In the genomic region with DNA sequence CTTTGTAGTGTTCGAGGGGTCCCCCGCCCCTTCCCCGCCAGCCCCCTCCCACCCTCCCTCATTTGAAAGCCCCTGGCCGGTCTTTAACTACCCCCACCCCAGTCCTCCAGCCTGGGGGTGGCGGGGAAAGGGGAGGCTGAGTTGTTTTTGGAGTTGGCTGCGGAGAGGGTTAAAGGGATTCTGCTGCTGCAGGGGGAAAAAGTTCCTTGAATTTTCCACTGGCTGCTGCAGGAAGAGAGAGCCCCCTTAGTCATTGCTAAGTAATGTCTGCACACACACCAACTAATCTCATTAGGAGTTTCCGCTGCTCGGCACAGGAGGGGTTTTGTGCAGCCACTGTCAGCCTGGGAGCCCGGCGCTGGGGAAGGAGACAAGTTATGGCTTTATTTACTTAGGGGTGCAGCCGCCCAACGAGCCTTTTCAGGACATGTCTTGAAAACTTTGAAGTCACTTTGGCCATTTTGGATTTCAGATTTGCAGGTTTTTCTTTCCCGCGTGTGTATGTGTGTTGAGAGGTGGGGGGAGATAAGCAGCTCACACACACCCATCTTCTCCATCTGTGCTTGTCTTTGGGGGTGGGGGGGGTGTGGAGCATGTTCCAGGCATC, we compare ENCODE assay signal across 7 cellular contexts.
DNase-seq lines count a peak whose midpoint lies in the region; ATAC-seq, FAIRE-seq and TF ChIP-seq lines count a peak whose summit lies in the region.

No MANE protein-coding gene starts in this region.

- H3K9me3 ChIP-seq in SK-N-MC (ENCODE audit: low read depth, low read length), result no peaks in the 10 kb centered on the region

- TF ChIP-seq POLR2A in H54 (IDR thresholded peaks at IDR 0.05; ENCODE audit: low read depth, low read length), result peak; percentile 38; the same call in 1 of the 2 replicates

- H3K4me3 ChIP-seq in SK-N-MC (peak overlapping the region; percentile 77), astrocyte of the spinal cord (ENCODE audit: low read depth, low read length) (peak overlapping the region; percentile 98)

- peak; percentile 63 for DNase-seq in H54 (ENCODE audit: insufficient read length, low spot score)
- no peak for DNase-seq in SK-N-MC (ENCODE audit: low read depth, low spot score)
- peak; percentile 76 for DNase-seq in astrocyte of the spinal cord (ENCODE audit: low read depth, low spot score)
- peak; percentile 52 for DNase-seq in iPS-NIHi7 (ENCODE audit: extremely low spot score)
- peak; percentile 45 to 50 for DNase-seq in stimulated activated CD4-positive, alpha-beta T cell treated with anti-CD3 and anti-CD28 coated beads, Interleukin-4, amount 100 ng/mL, for 4 hours
- DNase-seq in COLO668 (lab: John Stamatoyannopoulos, UW; ENCODE audit: unreplicated experiment), result no peak

- no peaks in the 10 kb centered on the region for H3K36me3 ChIP-seq in SK-N-MC (ENCODE audit: insufficient read depth, low read length)

- no peak for FAIRE-seq in H54 (lab: Jason Lieb, UNC)

- in situ Hi-C loops in astrocyte of the spinal cord (cut with HindIII; ENCODE audit: low sequenced_read_pairs), result no loop called here

- no peak for TF ChIP-seq CTCF in astrocyte of the spinal cord (IDR thresholded peaks at IDR 0.05; ENCODE audit: low read depth, low read length)

- ATAC-seq in HG02885 (IDR thresholded peaks at IDR 0.05; ENCODE audit: poor library complexity, unreplicated experiment), result no peak

- H3K27ac ChIP-seq in SK-N-MC, result peak overlapping the region; percentile 68; the same call in 1 of the 2 replicates

- no peak overlapping the region for H3K9ac ChIP-seq in SK-N-MC (ENCODE audit: insufficient read length)

Comparison
In these comparisons a context has a peak if more than half of its experiments do, and no peak if none do; other contexts are left out.
1. DNase-seq: peak in H54 (single experiment), astrocyte of the spinal cord (single experiment), iPS-NIHi7 (single experiment) and stimulated activated CD4-positive, alpha-beta T cell treated with anti-CD3 and anti-CD28 coated beads, Interleukin-4, amount 100 ng/mL, for 4 hours (2 of 2); none in SK-N-MC (single experiment) and COLO668 (single experiment).